24 cellular contexts compared by ENCODE assay signal in genomic region chr7:34313289-34313688, GRCh38.
A peak's percentile ranks its signal among the peaks of the same experiment; 100 is the strongest.
DNase-seq lines count a peak whose midpoint lies in the region; ATAC-seq and TF ChIP-seq lines count a peak whose summit lies in the region.
"Had no signal": no experiment of that assay in that cellular context is flagged by ENCODE, and none has a peak within 500 bp of the region (broad histone marks: within the 10 kb centered on the region; RNA-seq: fewer than 3 reads in every experiment).

No MANE protein-coding gene starts in this region.

- peaks cover 30% of the 10 kb centered on the region for H3F3A ChIP-seq in GM23248 (ENCODE audit: insufficient read depth)

- H3K9me3 ChIP-seq in GM23248 (ENCODE audit: low read depth): no peaks in the 10 kb centered on the region
- H3K9me3 ChIP-seq: HAP-1 had no signal

- H4K20me1 ChIP-seq in GM23248 (ENCODE audit: insufficient read depth): no peaks in the 10 kb centered on the region

- no peak overlapping the region for H3K9ac ChIP-seq in GM23248

- H3K4me3 Mint-ChIP-seq in activated T-cell treated with anti-CD3 and anti-CD28 coated beads, Interleukin-2, amount 50 U/mL, for 4 hours: no peak overlapping the region
- H3K4me3 Mint-ChIP-seq: CD8-positive, alpha-beta T cell; GM23338 had no signal

- no peak overlapping the region for H3K27ac ChIP-seq in GM23248

- peaks cover 32% of the 10 kb centered on the region for H3K4me1 ChIP-seq in GM23248 (ENCODE audit: insufficient read depth)
- H3K4me1 ChIP-seq: HAP-1 had no signal

- 81 to 92% methylated on average over 2 of the region's 2 CpGs for WGBS in GM23248 (ENCODE audit: low coverage in 1 of 2, low lambda C conversion rate in 2 of 2, missing lambda C conversion rate in 2 of 2), 2 experiments

- H3K9me2 ChIP-seq in GM23248 (ENCODE audit: insufficient read depth): no peaks in the 10 kb centered on the region

- H3K27me3 ChIP-seq in GM23248 (replicated peaks; ENCODE audit: insufficient read depth): no peaks in the 10 kb centered on the region

- TF ChIP-seq CTCF in fibroblast of the aortic adventitia (IDR thresholded peaks at IDR 0.05; ENCODE audit: insufficient read depth, low read length): no peak

- DNase-seq in AG20443 (ENCODE audit: low spot score): peak; percentile 20
- peak; percentile 57 for DNase-seq in GM23248
- peak; percentile 76 for DNase-seq in amniotic epithelial cell (ENCODE audit: low read depth)
- DNase-seq in fibroblast of the aortic adventitia (ENCODE audit: low read depth): peak; percentile 51
- DNase-seq in activated T-cell treated with anti-CD3 and anti-CD28 coated beads, Interleukin-2, amount 50 U/mL, for 4 hours: no peak
- no peak for DNase-seq in ecto neural progenitor cell (ENCODE audit: low spot score)
- DNase-seq: AML-193; C1 segment of cervical spinal cord; Calu3; CD8-positive, alpha-beta T cell; GF-D8; Kasumi-1; NCI-H1417; NCI-H1694 treated with DMSO at 0.1 percent for 48 hours; NCI-H2081 treated with DMSO at 0.1 percent for 48 hours; NCI-H2171 treated with DMSO at 0.1 percent for 48 hours; NCI-H446 treated with DMSO at 0.1 percent for 48 hours; NCI-H526 treated with DMSO at 0.1 percent for 48 hours; SW 1271 had no signal

- H3K4me2 ChIP-seq in GM23248 (ENCODE audit: unreplicated experiment): no peak overlapping the region
- H3K4me2 ChIP-seq: GM23338 had no signal

- H3K36me3 Mint-ChIP-seq in activated T-cell treated with anti-CD3 and anti-CD28 coated beads, Interleukin-2, amount 50 U/mL, for 4 hours (ENCODE audit: insufficient read depth): no peaks in the 10 kb centered on the region
- H3K36me3 Mint-ChIP-seq: CD8-positive, alpha-beta T cell had no signal

- ATAC-seq in GM21576 (IDR thresholded peaks at IDR 0.05; ENCODE audit: unreplicated experiment) (no peak), HG02885 (IDR thresholded peaks at IDR 0.05; ENCODE audit: poor library complexity, unreplicated experiment) (no peak)
- ATAC-seq in activated T-cell treated with anti-CD3 and anti-CD28 coated beads, Interleukin-2, amount 50 U/mL, for 4 hours: no peak
- ATAC-seq: CD8-positive, alpha-beta T cell; GM23338; Right ventricle myocardium inferior had no signal

- H3K4me1 Mint-ChIP-seq in activated T-cell treated with anti-CD3 and anti-CD28 coated beads, Interleukin-2, amount 50 U/mL, for 4 hours (ENCODE audit: low read depth): no peaks in the 10 kb centered on the region
- H3K4me1 Mint-ChIP-seq: GM23338 had no signal

- H3K9me3 Mint-ChIP-seq in activated T-cell treated with anti-CD3 and anti-CD28 coated beads, Interleukin-2, amount 50 U/mL, for 4 hours: peaks cover 14% of the 10 kb centered on the region

- no peak overlapping the region for H2AFZ ChIP-seq in GM23248
- H2AFZ ChIP-seq: GM23338 had no signal

- no peaks in the 10 kb centered on the region for H3K27me3 Mint-ChIP-seq in activated T-cell treated with anti-CD3 and anti-CD28 coated beads, Interleukin-2, amount 50 U/mL, for 4 hours (ENCODE audit: low read depth)

- H3K36me3 ChIP-seq in GM23248 (ENCODE audit: low read depth): no peaks in the 10 kb centered on the region
- H3K36me3 ChIP-seq: HAP-1 had no signal

- H3K79me2 ChIP-seq in GM23248 (ENCODE audit: insufficient read depth): no peaks in the 10 kb centered on the region

- H3K4me3 ChIP-seq in GM23248: no peak overlapping the region
- no peak overlapping the region for H3K4me3 ChIP-seq in fibroblast of the aortic adventitia (ENCODE audit: low read depth, low read length)
- H3K4me3 ChIP-seq: GM23338, HAP-1 had no signal

- in situ Hi-C loops in GM23248 (cut with MboI): no loop called here

Comparison
In these comparisons a context has a peak if more than half of its experiments do, and no peak if none do; other contexts are left out.
1. DNase-seq: peak in AG20443 (single experiment), GM23248 (single experiment), amniotic epithelial cell (single experiment) and fibroblast of the aortic adventitia (single experiment); none in activated T-cell treated with anti-CD3 and anti-CD28 coated beads, Interleukin-2, amount 50 U/mL, for 4 hours (single experiment) and ecto neural progenitor cell (single experiment).